ENCODE assay signal across 1 cellular context in the genomic region with DNA sequence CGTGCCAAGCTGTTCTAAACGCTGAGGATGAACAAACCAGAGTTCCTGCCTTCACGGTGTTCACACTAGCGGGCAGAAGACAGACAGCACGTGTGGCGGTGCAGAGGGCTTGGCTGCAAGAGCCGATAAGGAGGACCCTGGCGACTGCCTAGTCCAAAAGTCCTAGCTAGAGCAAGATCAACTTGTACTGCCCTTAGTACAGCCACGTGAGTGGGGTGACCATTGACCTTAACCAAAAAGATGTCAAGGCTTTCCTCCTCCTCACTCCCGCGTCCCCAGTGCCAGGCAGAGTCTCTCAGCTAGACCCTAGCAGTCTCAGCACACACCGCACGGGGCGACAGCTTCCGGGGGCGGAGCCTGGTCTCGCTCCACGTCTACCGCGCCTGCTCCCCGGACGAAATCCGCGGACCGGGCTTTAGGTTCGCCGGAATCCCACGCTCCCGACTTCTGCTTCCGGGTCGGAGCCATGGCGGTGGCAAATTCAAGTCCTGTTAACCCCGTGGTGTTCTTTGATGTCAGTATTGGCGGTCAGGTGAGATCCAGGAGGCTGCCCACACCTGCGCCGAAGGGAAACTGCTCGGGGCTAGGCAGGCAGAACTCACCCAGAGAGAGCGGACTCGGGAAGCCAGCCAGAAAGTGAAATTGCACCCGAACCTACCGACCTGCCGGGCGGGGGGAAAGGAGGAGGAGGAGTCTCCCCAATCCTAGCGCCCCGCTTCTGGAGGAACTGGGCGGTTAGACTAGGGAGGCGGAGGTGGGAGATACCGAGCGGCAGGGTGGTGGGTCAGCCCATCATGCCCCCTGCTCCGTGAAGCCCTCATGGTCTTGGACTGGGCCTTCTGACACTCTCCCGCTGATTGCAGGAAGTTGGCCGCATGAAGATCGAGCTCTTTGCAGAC.
A peak's percentile ranks its signal among the peaks of the same experiment; 100 is the strongest.
TF ChIP-seq lines count a peak whose summit lies in the region.

Gene PPIH, plus strand, starts transcription at position 443 of the 899 bp plus-strand sequence. Its CDS starts 24 bp downstream, at position 467.

TF ChIP-seq in liver, 16 proteins besides CTCF, POLR2A, EP300 and RAD21 (continued from another document):
- TF ChIP-seq SP1 (IDR thresholded peaks at IDR 0.05) (peak; percentile 73), HNF4A (conservative IDR thresholded peaks at IDR 0.05) (peak; percentile 58 to 72), GABPA (IDR thresholded peaks at IDR 0.05 in 1 of 2, conservative IDR thresholded peaks at IDR 0.05 in 1 of 2) (peak; percentile 88 to 98), ZBTB33 (IDR thresholded peaks at IDR 0.05) (peak; percentile 70), TAF1 (conservative IDR thresholded peaks at IDR 0.05) (peak; percentile 42), EGR1 (IDR thresholded peaks at IDR 0.05; ENCODE audit: low read depth in 2 of 2) (no peak), RXRA (IDR thresholded peaks at IDR 0.05) (peak; percentile 55 to 64), FOXA1 (IDR thresholded peaks at IDR 0.05) (no peak)
